ENCODE assay signal across 21 cellular contexts in genomic region chr7:152979376-152979775, GRCh38.
"Had no signal": no experiment of that assay in that cellular context is flagged by ENCODE, and none has a peak within 500 bp of the region (broad histone marks: within the 10 kb centered on the region; RNA-seq: fewer than 3 reads in every experiment).

No MANE protein-coding gene starts in this region.

- H3K27ac ChIP-seq: SJCRH30 had no signal

- H3K4me3 ChIP-seq: SJCRH30 had no signal

- H3K4me1 ChIP-seq: SJCRH30 had no signal

- ATAC-seq: Panc1, PC-3, Right ventricle myocardium inferior, SK-N-SH treated with all-trans-retinoic acid at 6 μM for 48 hours had no signal

- H3K36me3 ChIP-seq: SJCRH30 had no signal

- H3K9me3 ChIP-seq: SJCRH30 had no signal

- DNase-seq: KBM-7; NCI-H1092; NCI-H1105 treated with DMSO at 0.1 percent for 48 hours; NCI-H1417 treated with DMSO at 0.1 percent for 48 hours; NCI-H146; NCI-H1694 treated with DMSO at 0.1 percent for 48 hours; NCI-H1930; NCI-H2081; NCI-H2171; NCI-H446; NCI-H510A; NCI-H524 treated with DMSO at 0.1 percent for 48 hours; NCI-H69; NCI-H774; NK-92 treated with Interleukin-12 subunit alpha and Interleukin-12 subunit beta, amount 100 ng/mL, for 24 hours; PC-3; SHP77 treated with DMSO at 0.1 percent for 48 hours; SJCRH30 had no signal
